In the genomic region with DNA sequence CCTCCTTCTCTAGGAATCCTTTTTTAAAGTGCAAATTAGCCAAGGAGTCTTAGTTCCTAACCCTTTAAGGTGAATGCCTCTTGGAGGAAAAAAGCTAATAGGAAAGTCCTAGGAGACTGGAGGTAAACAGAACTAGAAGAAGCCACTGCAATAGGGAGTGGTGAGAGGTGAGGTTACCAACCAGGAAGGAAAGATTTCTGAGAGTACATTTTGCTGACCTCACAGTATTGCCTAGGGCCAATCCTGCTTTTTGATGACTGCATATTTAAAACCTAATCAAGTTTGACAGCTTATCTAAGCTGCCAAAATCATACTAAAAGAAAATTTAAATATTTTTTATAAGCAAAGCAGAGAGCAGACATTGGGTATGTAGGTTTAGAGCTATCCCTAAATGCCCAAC, we compare ENCODE assay signal across 2 cellular contexts.
TF ChIP-seq lines count a peak whose summit lies in the region.

No MANE protein-coding gene starts in this region.

TF ChIP-seq in A549, 52 proteins besides CTCF, POLR2A, EP300 and RAD21:
- TF ChIP-seq MAFK (IDR thresholded peaks at IDR 0.05; ENCODE audit: partially characterized antibody) (peak; percentile 78), NFE2L2 (conservative IDR thresholded peaks at IDR 0.05; ENCODE audit: low read length) (no peak), POLR2AphosphoS2 (conservative IDR thresholded peaks at IDR 0.05; ENCODE audit: low read length) (no peak)

TF ChIP-seq in K562, 482 proteins besides CTCF, POLR2A, EP300 and RAD21:
- TF ChIP-seq NFE2 (IDR thresholded peaks at IDR 0.05; ENCODE audit: low read depth) (peak; percentile 61), MAFF (IDR thresholded peaks at IDR 0.05; ENCODE audit: low read length) (peak; percentile 44; the same call in 1 of the 2 replicates), C11orf30 (IDR thresholded peaks at IDR 0.05; ENCODE audit: low read depth) (peak; percentile 75), CC2D1A (IDR thresholded peaks at IDR 0.05) (no peak), ZFP1 (CRISPR knock-in tag; IDR thresholded peaks at IDR 0.05) (no peak), MAFK (IDR thresholded peaks at IDR 0.05; ENCODE audit: low read length) (peak; percentile 47; the same call in 1 of the 2 replicates), ZNF717 (CRISPR knock-in tag; IDR thresholded peaks at IDR 0.05) (no peak), MAFG (tag; conservative IDR thresholded peaks at IDR 0.05) (peak; percentile 73), ZNF316 (IDR thresholded peaks at IDR 0.05) (peak; percentile 90)
- TF ChIP-seq, protein P1, sequence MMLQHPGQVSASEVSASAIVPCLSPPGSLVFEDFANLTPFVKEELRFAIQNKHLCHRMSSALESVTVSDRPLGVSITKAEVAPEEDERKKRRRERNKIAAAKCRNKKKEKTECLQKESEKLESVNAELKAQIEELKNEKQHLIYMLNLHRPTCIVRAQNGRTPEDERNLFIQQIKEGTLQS (IDR thresholded peaks at IDR 0.05), result peak; percentile 8; the same call in 1 of the 2 replicates
- TF ChIP-seq, protein P1 (CRISPR knock-in tag; conservative IDR thresholded peaks at IDR 0.05), result no peak
- TF ChIP-seq, protein P2, sequence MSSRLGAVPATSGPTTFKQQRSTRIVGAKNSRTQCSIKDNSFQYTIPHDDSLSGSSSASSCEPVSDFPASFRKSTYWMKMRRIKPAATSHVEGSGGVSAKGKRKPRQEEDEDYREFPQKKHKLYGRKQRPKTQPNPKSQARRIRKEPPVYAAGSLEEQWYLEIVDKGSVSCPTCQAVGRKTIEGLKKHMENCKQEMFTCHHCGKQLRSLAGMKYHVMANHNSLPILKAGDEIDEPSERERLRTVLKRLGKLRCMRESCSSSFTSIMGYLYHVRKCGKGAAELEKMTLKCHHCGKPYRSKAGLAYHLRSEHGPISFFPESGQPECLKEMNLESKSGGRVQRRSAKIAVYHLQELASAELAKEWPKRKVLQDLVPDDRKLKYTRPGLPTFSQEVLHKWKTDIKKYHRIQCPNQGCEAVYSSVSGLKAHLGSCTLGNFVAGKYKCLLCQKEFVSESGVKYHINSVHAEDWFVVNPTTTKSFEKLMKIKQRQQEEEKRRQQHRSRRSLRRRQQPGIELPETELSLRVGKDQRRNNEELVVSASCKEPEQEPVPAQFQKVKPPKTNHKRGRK (tag; IDR thresholded peaks at IDR 0.05), result no peak
